In genomic region chr11:87266751-87267150, GRCh38 we compare ENCODE assay signal across 1 cellular context.
A peak's percentile ranks its signal among the peaks of the same experiment; 100 is the strongest.
TF ChIP-seq lines count a peak whose summit lies in the region.

No MANE protein-coding gene starts in this region.

TF ChIP-seq in K562, 482 proteins besides CTCF, POLR2A, EP300 and RAD21 (continued from another document):
- TF ChIP-seq IRF9 (tag; IDR thresholded peaks at IDR 0.05) = 0 out of 2 replicates have a peak, but pooled peaks have one; percentile 62
- TF ChIP-seq MITF (IDR thresholded peaks at IDR 0.05) = no peak
- TF ChIP-seq ELF4 (CRISPR knock-in tag; IDR thresholded peaks at IDR 0.05) = 0 out of 2 replicates have a peak, but pooled peaks have one; percentile 28
- TF ChIP-seq ZNF780A (CRISPR knock-in tag; IDR thresholded peaks at IDR 0.05) = no peak
- peak; percentile 95 for TF ChIP-seq ATF3 (IDR thresholded peaks at IDR 0.05)
- TF ChIP-seq ATF3 (CRISPR knock-in tag; conservative IDR thresholded peaks at IDR 0.05) = no peak
- TF ChIP-seq ATF1 (CRISPR knock-in tag; IDR thresholded peaks at IDR 0.05) = no peak
- TF ChIP-seq ATF1 (tag; IDR thresholded peaks at IDR 0.05) = 0 out of 2 replicates have a peak, but pooled peaks have one; percentile 9
- TF ChIP-seq ATF7 (IDR thresholded peaks at IDR 0.05) = peak; percentile 85
- peak; percentile 84 for TF ChIP-seq ZEB2 (IDR thresholded peaks at IDR 0.05)
- TF ChIP-seq YBX1 (IDR thresholded peaks at IDR 0.05) = no peak
- no peak for TF ChIP-seq ZNF12 (CRISPR knock-in tag; IDR thresholded peaks at IDR 0.05)
- TF ChIP-seq SRSF7 (optimal IDR thresholded peaks at IDR 0.05; ENCODE audit: low read depth, low read length) = no peak
- TF ChIP-seq CHAMP1 (IDR thresholded peaks at IDR 0.05) = peak; percentile 58; the same call in 1 of the 2 replicates
- peak; percentile 66 for TF ChIP-seq JUND (IDR thresholded peaks at IDR 0.05; ENCODE audit: borderline replicate concordance, low read depth, low read length)
- TF ChIP-seq JUND (tag; IDR thresholded peaks at IDR 0.05; ENCODE audit: borderline replicate concordance, low read depth, low read length) = peak; percentile 38; the same call in 1 of the 3 replicates
- TF ChIP-seq NFIX (CRISPR knock-in tag; IDR thresholded peaks at IDR 0.05; ENCODE audit: low read depth) = peak; percentile 18; the same call in 1 of the 2 replicates
- TF ChIP-seq MXD1 (CRISPR knock-in tag; IDR thresholded peaks at IDR 0.05; ENCODE audit: borderline replicate concordance, poor library complexity, severe bottlenecking) = no peak
- TF ChIP-seq ZFX (CRISPR knock-in tag; IDR thresholded peaks at IDR 0.05) = no peak
- 0 out of 2 replicates have a peak, but pooled peaks have one; percentile 7 for TF ChIP-seq CBFA2T3 (IDR thresholded peaks at IDR 0.05)
- TF ChIP-seq ETV1 (tag; conservative IDR thresholded peaks at IDR 0.05; ENCODE audit: low read depth) = no peak
- TF ChIP-seq MTA1 (IDR thresholded peaks at IDR 0.05; ENCODE audit: borderline replicate concordance) = 0 out of 2 replicates have a peak, but pooled peaks have one; percentile 28
- TF ChIP-seq BACH1 (tag; IDR thresholded peaks at IDR 0.05) = no peak
- 0 out of 2 replicates have a peak, but pooled peaks have one; percentile 11 for TF ChIP-seq JUN (IDR thresholded peaks at IDR 0.05; ENCODE audit: borderline replicate concordance, low read depth, low read length)
- TF ChIP-seq JUN (CRISPR knock-in tag; IDR thresholded peaks at IDR 0.05; ENCODE audit: borderline replicate concordance) = no peak
- TF ChIP-seq RCOR1 (IDR thresholded peaks at IDR 0.05; ENCODE audit: borderline replicate concordance in 1 of 2, low read depth in 2 of 2, low read length in 2 of 2) = 0 out of 4 replicates have a peak, but pooled peaks of 1 of the 2 experiments have one; percentile 12
- TF ChIP-seq NFIC (IDR thresholded peaks at IDR 0.05) = peak; percentile 95
- peak; percentile 83 for TF ChIP-seq CEBPG (CRISPR knock-in tag; IDR thresholded peaks at IDR 0.05)
- peak; percentile 77 to 90 for TF ChIP-seq CEBPG (tag; conservative IDR thresholded peaks at IDR 0.05 in 1 of 2, IDR thresholded peaks at IDR 0.05 in 1 of 2)
- peak; percentile 37; the same call in 1 of the 2 replicates for TF ChIP-seq SMARCE1 (IDR thresholded peaks at IDR 0.05)
- peak; percentile 88 for TF ChIP-seq CEBPB (tag; IDR thresholded peaks at IDR 0.05)
- TF ChIP-seq CC2D1A (IDR thresholded peaks at IDR 0.05) = 0 out of 2 replicates have a peak, but pooled peaks have one; percentile 24
TF ChIP-seq in K562: peak in this region for 25.
